Comparison of ENCODE assay signal across 16 cellular contexts in the genomic region with DNA sequence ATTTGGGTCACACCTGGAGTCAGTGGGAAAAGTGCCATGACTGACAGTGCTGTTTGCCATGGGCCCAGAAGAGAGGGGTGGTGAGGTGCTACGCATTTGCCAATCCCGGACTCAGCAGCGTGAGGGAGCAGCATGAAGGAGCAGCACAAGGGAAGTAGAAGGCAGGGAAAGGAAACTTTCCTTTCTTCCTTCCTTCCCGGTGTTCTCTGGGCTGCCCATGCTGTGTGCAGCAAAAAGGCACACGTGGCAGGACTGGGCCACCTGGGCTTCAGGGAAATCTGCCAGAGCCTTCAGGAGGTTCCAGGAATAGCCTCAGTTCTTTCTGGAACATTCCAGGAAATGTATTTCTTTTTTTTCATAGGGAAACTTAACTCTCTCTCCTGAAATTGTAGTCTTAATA. TPM values are rescaled to one million over a fixed set of nuclear protein-coding genes. Genes with fewer than 3 reads are reported as not detected.
A peak's percentile ranks its signal among the peaks of the same experiment; 100 is the strongest.
DNase-seq lines count a peak whose midpoint lies in the region; ATAC-seq, FAIRE-seq and TF ChIP-seq lines count a peak whose summit lies in the region.
"Had no signal": no experiment of that assay in that cellular context is flagged by ENCODE, and none has a peak within 500 bp of the region (broad histone marks: within the 10 kb centered on the region; RNA-seq: fewer than 3 reads in every experiment).

No MANE protein-coding gene starts in this region.

- CTCF ChIA-PET in GM10248 (lab: Yijun Ruan, JAX), result interaction anchor here (1.3 kb wide), 1 partner anchor 211 kb away, joined by 3 read pairs; no protein-coding TSS in a partner anchor

- H3K27me3 ChIP-seq in cardiac muscle cell, result no peaks in the 10 kb centered on the region
- H3K27me3 ChIP-seq: BLaER1 treated with 17β-estradiol and CSF1 and Interleukin-3, amounts not matched to agents 10 nM and 100 nM had no signal

- H3K36me3 ChIP-seq in cardiac muscle cell (no peaks in the 10 kb centered on the region), mucosa of descending colon (ENCODE audit: low read depth) (no peaks in the 10 kb centered on the region), kidney (ENCODE audit: control insufficient read depth in 1 of 2, insufficient read depth in 2 of 2, low read length in 2 of 2) (no peaks in the 10 kb centered on the region)
- H3K36me3 ChIP-seq: BLaER1 treated with 17β-estradiol and CSF1 and Interleukin-3, amounts not matched to agents 10 nM and 100 nM had no signal

- no peak overlapping the region for H3K27ac Mint-ChIP-seq in naive thymus-derived CD8-positive, alpha-beta T cell
- H3K27ac Mint-ChIP-seq: CD8-positive, alpha-beta memory T cell; GM23338 had no signal

- H3K4me1 ChIP-seq in cardiac muscle cell (ENCODE audit: low read depth) (no peaks in the 10 kb centered on the region), mucosa of descending colon (ENCODE audit: low read depth) (no peaks in the 10 kb centered on the region), kidney (ENCODE audit: control insufficient read depth in 1 of 2, insufficient read depth in 1 of 2, low read depth in 1 of 2, low read length in 2 of 2) (no peaks in the 10 kb centered on the region)
- H3K4me1 ChIP-seq: BLaER1 treated with 17β-estradiol and CSF1 and Interleukin-3, amounts not matched to agents 10 nM and 100 nM had no signal

- H3K4me3 Mint-ChIP-seq in naive thymus-derived CD8-positive, alpha-beta T cell, result no peak overlapping the region
- H3K4me3 Mint-ChIP-seq: CD8-positive, alpha-beta memory T cell; GM23338 had no signal

- H3K9me3 ChIP-seq in cardiac muscle cell (ENCODE audit: low read depth) (no peaks in the 10 kb centered on the region), mucosa of descending colon (no peaks in the 10 kb centered on the region), kidney (ENCODE audit: control insufficient read depth in 1 of 2, low read length in 2 of 2) (peaks cover 2 to 7% of the 10 kb centered on the region in 2 donors)

- no peak for FAIRE-seq in kidney (lab: Jason Lieb, UNC)
- FAIRE-seq: D721Med, GM12891 had no signal

- TF ChIP-seq CTCF in cardiac muscle cell (IDR thresholded peaks at IDR 0.05; ENCODE audit: low read depth, low read length), result peak; percentile 6
- TF ChIP-seq CTCF in mucosa of descending colon (IDR thresholded peaks at IDR 0.05), result no peak
- TF ChIP-seq CTCF in GM10248 (IDR thresholded peaks at IDR 0.05; ENCODE audit: control extremely low read depth, extremely low read depth, low read depth, missing control alignments), result no peak
- no peak for TF ChIP-seq CTCF in kidney (IDR thresholded peaks at IDR 0.05; ENCODE audit: borderline replicate concordance, extremely low read depth, insufficient read depth)

- H3K27me3 Mint-ChIP-seq in naive thymus-derived CD8-positive, alpha-beta T cell, result peaks cover 0 to 8% (median 1%) of the 10 kb centered on the region in 5 donors

- intact Hi-C loops in Right ventricle myocardium superior (cut with DNase I) (no loop called here), mucosa of descending colon (cut with DNase I, micrococcal nuclease) (no loop called here), kidney (cut with DNase I) (no loop called here)

- peak in 1 of 2 donors; percentile 41 for DNase-seq in cardiac muscle cell (ENCODE audit: low read depth in 1 of 2, low spot score in 1 of 2)
- DNase-seq in Right ventricle myocardium superior, result no peak
- DNase-seq in cerebellar cortex (ENCODE audit: low spot score), result peak; percentile 86
- no peak for DNase-seq in mucosa of descending colon
- DNase-seq in GM10248 (ENCODE audit: extremely low spot score), result no peak
- DNase-seq in naive thymus-derived CD8-positive, alpha-beta T cell, result no peak
- no peak for DNase-seq in kidney
- DNase-seq: CD8-positive, alpha-beta memory T cell; DND-41; GDM1; NCI-H187; NCI-H526 treated with DMSO at 0.1 percent for 48 hours had no signal

- no peaks in the 10 kb centered on the region for H3K36me3 Mint-ChIP-seq in naive thymus-derived CD8-positive, alpha-beta T cell

- ATAC-seq in Right ventricle myocardium superior (ENCODE audit: poor library complexity), result no peak
- peak; percentile 40 for ATAC-seq in mucosa of descending colon
- ATAC-seq in naive thymus-derived CD8-positive, alpha-beta T cell, result no peak
- ATAC-seq: GM23338 had no signal

- no peak overlapping the region for H3K4me3 ChIP-seq in cardiac muscle cell
- H3K4me3 ChIP-seq in mucosa of descending colon, result no peak overlapping the region
- H3K4me3 ChIP-seq in kidney (ENCODE audit: low read length in 2 of 2), result no peak overlapping the region
- H3K4me3 ChIP-seq: BLaER1 treated with 17β-estradiol and CSF1 and Interleukin-3, amounts not matched to agents 10 nM and 100 nM; GM23338 had no signal

- H3K4me1 Mint-ChIP-seq in naive thymus-derived CD8-positive, alpha-beta T cell, result no peaks in the 10 kb centered on the region
- H3K4me1 Mint-ChIP-seq: CD8-positive, alpha-beta memory T cell had no signal

- H3K27ac ChIP-seq in cardiac muscle cell (no peak overlapping the region), kidney (ENCODE audit: low read depth in 2 of 2, low read length in 2 of 2) (no peak overlapping the region)
- H3K27ac ChIP-seq: BLaER1 treated with 17β-estradiol and CSF1 and Interleukin-3, amounts not matched to agents 10 nM and 100 nM had no signal

- H3K9ac ChIP-seq in kidney (ENCODE audit: low read length in 2 of 2), result no peak overlapping the region
- H3K9ac ChIP-seq: BLaER1 treated with 17β-estradiol and CSF1 and Interleukin-3, amounts not matched to agents 10 nM and 100 nM had no signal

- POLR2A ChIA-PET in GM10248 (lab: Yijun Ruan, JAX), result no interaction called here
- POLR2A ChIA-PET in naive thymus-derived CD8-positive, alpha-beta T cell (lab: Charles Lee), result interaction anchor here (0.5 kb wide), 1 partner anchor 406 kb away, joined by 3 read pairs; no protein-coding TSS in a partner anchor

- peaks cover 0 to 3% (median 0%) of the 10 kb centered on the region in 9 donors for H3K9me3 Mint-ChIP-seq in naive thymus-derived CD8-positive, alpha-beta T cell
- H3K9me3 Mint-ChIP-seq: GM23338 had no signal

RNA-seq across cellular contexts. Expression of gene TRIM9, which starts 23.1 kb away (rescaled TPM):
- 2.3 and 2.9 TPM in 2 replicates for total RNA-seq in cardiac muscle cell
- polyA plus RNA-seq in cardiac muscle cell, result 1.9 and 4.1 TPM in 2 replicates
- 0.40 TPM for total RNA-seq in Right ventricle myocardium superior
- 1 to 10 TPM in 2 of 3 donors, under 1 TPM in 1; 0.72 to 8.7 (median 3.9) TPM for total RNA-seq in mucosa of descending colon
- 1 to 10 TPM; 2.2 to 2.8 TPM for total RNA-seq in naive thymus-derived CD8-positive, alpha-beta T cell
- under 1 TPM in 2 of 3 donors, not detected in 1; 0.10 to 0.43 TPM for polyA plus RNA-seq in naive thymus-derived CD8-positive, alpha-beta T cell
- total RNA-seq in kidney, result 2.0 TPM
- polyA plus RNA-seq in kidney (ENCODE audit: insufficient read depth, low read depth, low replicate concordance), result 0.67 TPM
